Comparison of ENCODE assay signal across 9 cellular contexts in the genomic region with DNA sequence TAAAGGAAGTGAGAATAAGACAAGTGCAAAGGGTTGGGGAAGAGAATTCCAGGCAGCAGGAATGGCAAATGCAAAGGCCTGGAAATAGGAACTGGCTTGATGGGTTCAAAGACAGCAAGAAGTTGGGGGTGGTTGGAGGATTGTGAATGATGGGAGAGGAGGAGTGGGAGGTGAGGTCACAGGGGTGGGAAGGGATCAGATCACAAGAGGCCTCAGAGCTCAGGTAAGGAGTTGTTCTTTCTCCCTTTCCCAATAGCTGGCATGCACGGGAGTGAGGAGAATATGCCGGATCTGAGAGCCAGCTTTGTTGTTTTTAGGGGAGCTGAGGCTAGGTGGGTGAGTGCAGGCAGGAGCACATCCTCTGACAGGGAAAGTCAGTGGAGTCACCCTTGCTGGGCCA.
"Had no signal": no experiment of that assay in that cellular context is flagged by ENCODE, and none has a peak within 500 bp of the region (broad histone marks: within the 10 kb centered on the region; RNA-seq: fewer than 3 reads in every experiment).

No MANE protein-coding gene starts in this region.

- H3K4me3 ChIP-seq: GM23248, HAP-1 had no signal

- H3K27ac Mint-ChIP-seq: IgD-negative memory B cell had no signal

- H3K9me3 ChIP-seq: HAP-1 had no signal

- DNase-seq: GM23248, GOT3, H7, KBM-7 had no signal

- H3K27me3 Mint-ChIP-seq: IgD-negative memory B cell had no signal

- H3K27ac ChIP-seq: GM23248, HL-60 had no signal

- H3K36me3 ChIP-seq: HAP-1 had no signal

- ATAC-seq: HCT116, HepG2 had no signal

- H3K4me3 Mint-ChIP-seq: IgD-negative memory B cell had no signal
